Comparison of ENCODE assay signal across 21 cellular contexts in the genomic region with DNA sequence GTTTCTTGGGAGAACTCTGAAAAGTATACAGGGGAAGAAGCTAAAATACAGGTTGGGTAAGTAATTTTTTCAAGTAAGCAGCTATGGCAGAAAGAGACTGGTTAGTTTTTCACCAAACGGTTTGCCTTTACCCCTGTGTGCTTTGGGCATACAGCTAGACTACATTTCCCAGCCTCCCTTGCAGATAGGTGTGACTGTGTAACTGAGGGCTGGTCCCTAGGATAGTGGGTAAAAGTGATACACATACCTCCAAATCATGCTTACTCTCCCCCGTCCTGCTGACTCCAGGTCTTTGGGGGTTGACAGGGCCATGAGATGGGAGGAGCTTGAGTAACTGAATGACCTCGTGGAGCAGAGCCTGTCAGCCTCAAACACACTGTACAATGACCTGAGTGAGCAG.
DNase-seq lines count a peak whose midpoint lies in the region; ATAC-seq, FAIRE-seq and TF ChIP-seq lines count a peak whose summit lies in the region.
"Had no signal": no experiment of that assay in that cellular context is flagged by ENCODE, and none has a peak within 500 bp of the region (broad histone marks: within the 10 kb centered on the region; RNA-seq: fewer than 3 reads in every experiment).

No MANE protein-coding gene starts in this region.

- H3K36me3 ChIP-seq in HepG2 (replicated peaks in 1 of 2; ENCODE audit: control insufficient read depth in 1 of 2, insufficient read depth in 2 of 2, low read length in 2 of 2) (no peaks in the 10 kb centered on the region), right lobe of liver (no peaks in the 10 kb centered on the region), mesendoderm (ENCODE audit: control insufficient read depth, insufficient read depth, low read length) (no peaks in the 10 kb centered on the region)

- FAIRE-seq in HepG2 (lab: Jason Lieb, UNC) = no peak
- FAIRE-seq: A549, D721Med, GM12892, GM18507 had no signal

- no peak overlapping the region for H2AFZ ChIP-seq in HepG2 (ENCODE audit: low read length)

- H3K79me1 ChIP-seq in mesendoderm (ENCODE audit: low read length) = no peaks in the 10 kb centered on the region

- no peak overlapping the region for H3K27ac Mint-ChIP-seq in WTC11
- H3K27ac Mint-ChIP-seq in activated CD8-positive, alpha-beta T cell treated with anti-CD3 and anti-CD28 coated beads for 36 hours = no peak overlapping the region
- no peak overlapping the region for H3K27ac Mint-ChIP-seq in naive thymus-derived CD8-positive, alpha-beta T cell
- H3K27ac Mint-ChIP-seq: CD4-positive, alpha-beta T cell; H9 had no signal

- no peaks in the 10 kb centered on the region for H3K9me3 Mint-ChIP-seq in WTC11
- H3K9me3 Mint-ChIP-seq in activated CD8-positive, alpha-beta T cell treated with anti-CD3 and anti-CD28 coated beads for 36 hours = no peaks in the 10 kb centered on the region
- peaks cover 0 to 5% (median 0%) of the 10 kb centered on the region in 9 donors for H3K9me3 Mint-ChIP-seq in naive thymus-derived CD8-positive, alpha-beta T cell
- H3K9me3 Mint-ChIP-seq: CD4-positive, alpha-beta T cell; H9 had no signal

- TF ChIP-seq EP300 in HepG2 (IDR thresholded peaks at IDR 0.05; ENCODE audit: low read depth in 2 of 2, low read length in 2 of 2) = no peak
- TF ChIP-seq EP300 in HepG2 (CRISPR knock-in tag; IDR thresholded peaks at IDR 0.05; ENCODE audit: borderline replicate concordance) = no peak

- no peak overlapping the region for H3K9ac ChIP-seq in HepG2 (ENCODE audit: insufficient read depth, low read depth, low read length)
- H3K9ac ChIP-seq in mesendoderm (ENCODE audit: low read length) = no peak overlapping the region

- no peak overlapping the region for H3K56ac ChIP-seq in mesendoderm (ENCODE audit: low read length)

- no TSS peak for BruUV-seq in HepG2 (replicated peaks; lab: Mats Ljungman, UMichigan)

- H3K18ac ChIP-seq in mesendoderm (ENCODE audit: low read length) = no peak overlapping the region

- intact Hi-C loops in HepG2 (cut with micrococcal nuclease; ENCODE audit: unreplicated experiment) = no loop called here
- intact Hi-C loops in right lobe of liver (cut with DNase I) = no loop called here
- intact Hi-C loops in activated CD8-positive, alpha-beta T cell treated with anti-CD3 and anti-CD28 coated beads for 36 hours (cut with micrococcal nuclease) = no loop called here

- no peaks in the 10 kb centered on the region for H3K27me3 ChIP-seq in HepG2 (ENCODE audit: control insufficient read depth in 1 of 2, insufficient read depth in 2 of 2, low read length in 2 of 2)
- no peaks in the 10 kb centered on the region for H3K27me3 ChIP-seq in right lobe of liver
- H3K27me3 ChIP-seq in mesendoderm (ENCODE audit: insufficient read depth, low read length, poor library complexity) = no peaks in the 10 kb centered on the region

- no peak overlapping the region for H2BK120ac ChIP-seq in mesendoderm (ENCODE audit: low read depth, low read length)

- no peak overlapping the region for H3K23ac ChIP-seq in mesendoderm (ENCODE audit: low read length)

- CTCF ChIA-PET in HepG2 (lab: Yijun Ruan, JAX; ENCODE audit: low intra/inter-chr PET ratio, low total read pairs) = no interaction called here
- CTCF ChIA-PET in WTC11 (lab: Charles Lee) = no interaction called here
- CTCF ChIA-PET in activated CD8-positive, alpha-beta T cell treated with anti-CD3 and anti-CD28 coated beads for 36 hours (lab: Charles Lee) = no interaction called here

- DNase-seq in HepG2 (ENCODE audit: low spot score) = no peak
- no peak for DNase-seq in right lobe of liver
- DNase-seq in WTC11 (ENCODE audit: low spot score) = no peak
- peak; percentile 14 for DNase-seq in mesendoderm
- DNase-seq in DMS53 treated with DMSO at 0.1 percent for 48 hours (lab: John Stamatoyannopoulos, UW; ENCODE audit: unreplicated experiment) = no peak
- DNase-seq in activated CD8-positive, alpha-beta T cell treated with anti-CD3 and anti-CD28 coated beads for 36 hours = no peak
- DNase-seq in naive thymus-derived CD8-positive, alpha-beta T cell = no peak
- DNase-seq: AML-193; Caco-2; CD4-positive, alpha-beta T cell; DMS79; GDM1; GOT3; H9 had no signal

- no peaks in the 10 kb centered on the region for H3K36me3 Mint-ChIP-seq in WTC11
- no peaks in the 10 kb centered on the region for H3K36me3 Mint-ChIP-seq in activated CD8-positive, alpha-beta T cell treated with anti-CD3 and anti-CD28 coated beads for 36 hours (ENCODE audit: low read depth)
- no peaks in the 10 kb centered on the region for H3K36me3 Mint-ChIP-seq in naive thymus-derived CD8-positive, alpha-beta T cell

- H3K4me2 ChIP-seq in HepG2 (ENCODE audit: low read depth, low read length) (0 out of 2 replicates have a peak overlapping the region, but pooled peaks have one; percentile 36), mesendoderm (ENCODE audit: low read length) (no peak overlapping the region)
- H3K4me2 ChIP-seq: A549 had no signal

- ATAC-seq in HepG2 (no peak; the same call in 1 of the 3 replicates), right lobe of liver (no peak), WTC11 (peak; percentile 78), HG02623 (IDR thresholded peaks at IDR 0.05; ENCODE audit: unreplicated experiment) (no peak)
- ATAC-seq in activated CD8-positive, alpha-beta T cell treated with anti-CD3 and anti-CD28 coated beads for 36 hours = no peak
- no peak for ATAC-seq in naive thymus-derived CD8-positive, alpha-beta T cell
- ATAC-seq: A549 had no signal

- H3K4me1 ChIP-seq in HepG2 (ENCODE audit: insufficient read depth, low read length) = peaks cover 55% of the 10 kb centered on the region
- no peaks in the 10 kb centered on the region for H3K4me1 ChIP-seq in right lobe of liver
- H3K4me1 ChIP-seq in mesendoderm (ENCODE audit: control insufficient read depth, low read depth, low read length) = no peaks in the 10 kb centered on the region
- H3K4me1 ChIP-seq: A549, Caco-2 had no signal

- H3K4me3 Mint-ChIP-seq in WTC11 = no peak overlapping the region
- no peak overlapping the region for H3K4me3 Mint-ChIP-seq in activated CD8-positive, alpha-beta T cell treated with anti-CD3 and anti-CD28 coated beads for 36 hours
- no peak overlapping the region for H3K4me3 Mint-ChIP-seq in naive thymus-derived CD8-positive, alpha-beta T cell
- H3K4me3 Mint-ChIP-seq: CD4-positive, alpha-beta T cell; H9 had no signal

- H2AK5ac ChIP-seq in mesendoderm (ENCODE audit: low read length) = no peak overlapping the region

- no peak overlapping the region for H2BK5ac ChIP-seq in mesendoderm (ENCODE audit: low read length)

- 24% methylated on average over 3 of the region's 3 CpGs for WGBS in HepG2 (ENCODE audit: low lambda C conversion rate)
- 49% methylated on average over 2 of the region's 3 CpGs for WGBS in right lobe of liver (ENCODE audit: insufficient coverage, low coverage, low lambda C conversion rate, missing lambda C conversion rate)
- WGBS in mesendoderm (ENCODE audit: extremely low coverage, insufficient coverage, low lambda C conversion rate) = no CpG with 5 or more reads among the region's 3 CpGs

- no peaks in the 10 kb centered on the region for H3K79me2 ChIP-seq in HepG2 (ENCODE audit: insufficient read depth, low read length)
- H3K79me2 ChIP-seq in mesendoderm (ENCODE audit: control insufficient read depth, insufficient read depth, low read length) = no peaks in the 10 kb centered on the region

- H4K5ac ChIP-seq in mesendoderm (ENCODE audit: low read length) = no peak overlapping the region

- H3K4me1 Mint-ChIP-seq in WTC11 = peaks cover 12% of the 10 kb centered on the region
- no peaks in the 10 kb centered on the region for H3K4me1 Mint-ChIP-seq in activated CD8-positive, alpha-beta T cell treated with anti-CD3 and anti-CD28 coated beads for 36 hours (ENCODE audit: low read depth)
- H3K4me1 Mint-ChIP-seq in naive thymus-derived CD8-positive, alpha-beta T cell = no peaks in the 10 kb centered on the region

- POLR2A ChIA-PET in HepG2 (lab: Yijun Ruan, JAX) (no interaction called here), WTC11 (lab: Charles Lee) (no interaction called here)
- POLR2A ChIA-PET in activated CD8-positive, alpha-beta T cell treated with anti-CD3 and anti-CD28 coated beads for 36 hours (lab: Charles Lee) = no interaction called here
- POLR2A ChIA-PET in naive thymus-derived CD8-positive, alpha-beta T cell (lab: Charles Lee) = no interaction called here

- no peak overlapping the region for H2BK15ac ChIP-seq in mesendoderm (replicated peaks; ENCODE audit: low read depth)

- H4K8ac ChIP-seq in mesendoderm (ENCODE audit: low read depth, low read length) = no peak overlapping the region

- no peak overlapping the region for H3K4ac ChIP-seq in mesendoderm (ENCODE audit: low read depth, low read length)

- no peaks in the 10 kb centered on the region for H4K20me1 ChIP-seq in HepG2 (ENCODE audit: insufficient read depth, low read length)

- TF ChIP-seq RAD21 in HepG2 (CRISPR knock-in tag; IDR thresholded peaks at IDR 0.05) = no peak

- TF ChIP-seq CTCF in HepG2 (CRISPR knock-in tag; IDR thresholded peaks at IDR 0.05) = no peak
- no peak for TF ChIP-seq CTCF in right lobe of liver (IDR thresholded peaks at IDR 0.05)
- no peak for TF ChIP-seq CTCF in WTC11 (IDR thresholded peaks at IDR 0.05)
- no peak for TF ChIP-seq CTCF in activated CD8-positive, alpha-beta T cell treated with anti-CD3 and anti-CD28 coated beads for 36 hours (IDR thresholded peaks at IDR 0.05)

- no peak overlapping the region for H3K27ac ChIP-seq in HepG2 (ENCODE audit: extremely low read length, insufficient read depth, low read length)
- no peak overlapping the region for H3K27ac ChIP-seq in right lobe of liver
- H3K27ac ChIP-seq in mesendoderm (ENCODE audit: low read depth, low read length) = no peak overlapping the region
- H3K27ac ChIP-seq: 22Rv1, A549, C4-2B had no signal

- no peaks in the 10 kb centered on the region for H3K27me3 Mint-ChIP-seq in WTC11 (ENCODE audit: low read depth)
- H3K27me3 Mint-ChIP-seq in activated CD8-positive, alpha-beta T cell treated with anti-CD3 and anti-CD28 coated beads for 36 hours = no peaks in the 10 kb centered on the region
- H3K27me3 Mint-ChIP-seq in naive thymus-derived CD8-positive, alpha-beta T cell = peaks cover 0 to 5% (median 1%) of the 10 kb centered on the region in 5 donors

- in situ Hi-C loops in HepG2 (cut with HindIII; ENCODE audit: extremely low pct_ligation_motif_present, low pct_unique_long_range_greater_than_20kb) = no loop called here

- H3K4me3 ChIP-seq in HepG2 (replicated peaks in 1 of 3; ENCODE audit: insufficient read depth in 1 of 3, low read depth in 2 of 3, low read length in 3 of 3) (no peak overlapping the region), right lobe of liver (no peak overlapping the region), mesendoderm (ENCODE audit: low read length) (no peak overlapping the region)
- H3K4me3 ChIP-seq: A549 had no signal

- TF ChIP-seq POLR2A in HepG2 (IDR thresholded peaks at IDR 0.05; ENCODE audit: insufficient read depth in 1 of 2, low read depth in 2 of 2, low read length in 2 of 2) = no peak
- no peak for TF ChIP-seq POLR2A in right lobe of liver (IDR thresholded peaks at IDR 0.05)

- H3K9me3 ChIP-seq in HepG2 (ENCODE audit: low read length) = no peaks in the 10 kb centered on the region
- H3K9me3 ChIP-seq in right lobe of liver = no peaks in the 10 kb centered on the region
- H3K9me3 ChIP-seq: A549, Caco-2 had no signal

TF ChIP-seq in HepG2, 621 proteins besides CTCF, POLR2A, EP300 and RAD21 (continues in another document):
- TF ChIP-seq THAP11 (CRISPR knock-in tag; IDR thresholded peaks at IDR 0.05) (peak; percentile 83), ZNF451 (CRISPR knock-in tag; IDR thresholded peaks at IDR 0.05) (no peak)

TF ChIP-seq in WTC11, 78 proteins besides CTCF, POLR2A, EP300 and RAD21 (continues in another document):
- TF ChIP-seq TP53 (CRISPR knock-in tag; IDR thresholded peaks at IDR 0.05) = no peak
